23 cellular contexts compared by ENCODE assay signal in the genomic region with DNA sequence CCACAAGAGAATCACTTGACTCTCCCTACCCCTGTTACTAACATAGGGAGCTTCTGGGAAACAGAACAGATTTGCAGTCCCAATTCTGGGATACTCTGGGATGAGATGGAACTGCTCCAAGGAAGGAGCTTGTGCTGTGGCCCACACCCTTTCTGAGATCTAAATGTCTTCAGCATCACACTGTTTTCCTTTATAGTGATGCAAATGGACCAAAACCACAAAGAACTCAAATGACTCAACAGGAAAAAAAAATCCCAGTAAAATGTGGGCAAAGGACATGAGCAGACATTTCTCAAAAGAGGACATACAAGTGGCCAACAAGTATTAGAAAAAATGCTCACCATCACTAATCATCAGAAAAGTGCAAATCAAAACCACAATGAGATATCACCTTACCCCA.
DNase-seq lines count a peak whose midpoint lies in the region; ATAC-seq, FAIRE-seq and TF ChIP-seq lines count a peak whose summit lies in the region.
"Had no signal": no experiment of that assay in that cellular context is flagged by ENCODE, and none has a peak within 500 bp of the region (broad histone marks: within the 10 kb centered on the region; RNA-seq: fewer than 3 reads in every experiment).

No MANE protein-coding gene starts in this region.

- BruUV-seq in MCF 10A (replicated peaks; lab: Mats Ljungman, UMichigan), result no TSS peak

- H3K9me3 ChIP-seq in breast epithelium, result peaks cover 0 to 8% of the 10 kb centered on the region in 2 donors
- H3K9me3 ChIP-seq: pancreas, SJSA1, upper lobe of left lung had no signal

- peak overlapping the region; percentile 31 for H3K27ac Mint-ChIP-seq in MCF 10A (ENCODE audit: low read depth, unreplicated experiment)
- H3K27ac Mint-ChIP-seq: activated CD4-positive, alpha-beta memory T cell treated with anti-CD3 and anti-CD28 coated beads for 36 hours; activated T-cell treated with anti-CD3 and anti-CD28 coated beads, Interleukin-2, amount 50 U/mL, for 72 hours had no signal

- TF ChIP-seq POLR2A in breast epithelium (IDR thresholded peaks at IDR 0.05), result no peak

- no peaks in the 10 kb centered on the region for H3K9me3 Mint-ChIP-seq in MCF 10A (ENCODE audit: unreplicated experiment)

- ATAC-seq in HG02678 (IDR thresholded peaks at IDR 0.05; ENCODE audit: unreplicated experiment), result no peak
- ATAC-seq: activated T-cell treated with anti-CD3 and anti-CD28 coated beads, Interleukin-2, amount 50 U/mL, for 72 hours; left lobe of liver; pancreas had no signal

- H3K4me3 ChIP-seq in breast epithelium (no peak overlapping the region), fibroblast of the aortic adventitia (ENCODE audit: low read depth, low read length) (no peak overlapping the region)
- H3K4me3 ChIP-seq: pancreas, SJSA1, upper lobe of left lung had no signal

- no peaks in the 10 kb centered on the region for H3K4me1 ChIP-seq in breast epithelium
- H3K4me1 ChIP-seq: pancreas, SJSA1, upper lobe of left lung had no signal

- H3K27me3 Mint-ChIP-seq in MCF 10A (ENCODE audit: insufficient read depth, unreplicated experiment), result no peaks in the 10 kb centered on the region
- H3K27me3 Mint-ChIP-seq: activated CD4-positive, alpha-beta memory T cell treated with anti-CD3 and anti-CD28 coated beads for 36 hours; activated naive CD8-positive, alpha-beta T cell treated with anti-CD3 and anti-CD28 coated beads, Interleukin-2, amount 10 ng/mL, durations not matched to agents 7 days and 5 days; CD4-positive, alpha-beta memory T cell had no signal

- H3K36me3 Mint-ChIP-seq in MCF 10A (ENCODE audit: insufficient read depth, unreplicated experiment), result no peaks in the 10 kb centered on the region
- H3K36me3 Mint-ChIP-seq: activated CD4-positive, alpha-beta memory T cell treated with anti-CD3 and anti-CD28 coated beads for 36 hours had no signal

- H3K27me3 ChIP-seq in breast epithelium, result no peaks in the 10 kb centered on the region
- H3K27me3 ChIP-seq: pancreas, SJSA1, upper lobe of left lung had no signal

- POLR2A ChIA-PET in MCF 10A (lab: Yijun Ruan, JAX), result no interaction called here

- no peak overlapping the region for H3K27ac ChIP-seq in breast epithelium
- H3K27ac ChIP-seq: KMS-11, pancreas, SJSA1, upper lobe of left lung had no signal

- H3K36me3 ChIP-seq in breast epithelium, result no peaks in the 10 kb centered on the region
- H3K36me3 ChIP-seq: pancreas, SJSA1, upper lobe of left lung had no signal

- intact Hi-C loops in MCF 10A (cut with micrococcal nuclease) (no loop called here), breast epithelium (cut with DNase I; ENCODE audit: low total_unique reads) (no loop called here)

- no peak for TF ChIP-seq CTCF in MCF 10A (IDR thresholded peaks at IDR 0.05; ENCODE audit: unreplicated experiment)
- TF ChIP-seq CTCF in breast epithelium (IDR thresholded peaks at IDR 0.05), result no peak
- TF ChIP-seq CTCF in fibroblast of the aortic adventitia (IDR thresholded peaks at IDR 0.05; ENCODE audit: insufficient read depth, low read length), result no peak

- DNase-seq in MCF 10A (ENCODE audit: unreplicated experiment), result peak; percentile 53
- no peak for DNase-seq in breast epithelium (ENCODE audit: low spot score in 2 of 2)
- DNase-seq in amniotic stem cell (lab: John Stamatoyannopoulos, UW), result peak; percentile 23
- DNase-seq in fibroblast of the aortic adventitia (ENCODE audit: low read depth), result peak; percentile 52
- peak; percentile 24 for DNase-seq in urothelium cell line (ENCODE audit: low spot score)
- DNase-seq in amygdala (lab: John Stamatoyannopoulos, UW), result no peak
- no peak for DNase-seq in NCI-H748 (lab: John Stamatoyannopoulos, UW; ENCODE audit: unreplicated experiment)
- DNase-seq: 8988T; activated CD4-positive, alpha-beta memory T cell treated with anti-CD3 and anti-CD28 coated beads for 36 hours; activated naive CD8-positive, alpha-beta T cell treated with anti-CD3 and anti-CD28 coated beads, Interleukin-2, amount 10 ng/mL, durations not matched to agents 7 days and 5 days; activated T-cell treated with anti-CD3 and anti-CD28 coated beads, Interleukin-2, amount 50 U/mL, for 72 hours; CD4-positive, alpha-beta memory T cell; NCI-H1417 treated with DMSO at 0.1 percent for 48 hours; NCI-H2227 treated with DMSO at 0.1 percent for 48 hours; pancreas; stimulated activated naive CD4-positive, alpha-beta T cell treated with Interleukin-2 at 50 U/mL for 16 hours; upper lobe of left lung had no signal

- FAIRE-seq in urothelium cell line (lab: Jason Lieb, UNC), result no peak
- FAIRE-seq: colon, GM12892, pancreas had no signal

- peaks cover 10% of the 10 kb centered on the region for H3K4me1 Mint-ChIP-seq in MCF 10A (ENCODE audit: insufficient read depth, unreplicated experiment)
- H3K4me1 Mint-ChIP-seq: CD4-positive, alpha-beta memory T cell had no signal

- H3K4me3 Mint-ChIP-seq in MCF 10A (ENCODE audit: unreplicated experiment), result no peak overlapping the region
- H3K4me3 Mint-ChIP-seq: activated CD4-positive, alpha-beta memory T cell treated with anti-CD3 and anti-CD28 coated beads for 36 hours; activated naive CD8-positive, alpha-beta T cell treated with anti-CD3 and anti-CD28 coated beads, Interleukin-2, amount 10 ng/mL, durations not matched to agents 7 days and 5 days; activated T-cell treated with anti-CD3 and anti-CD28 coated beads, Interleukin-2, amount 50 U/mL, for 72 hours; CD4-positive, alpha-beta memory T cell had no signal

- CTCF ChIA-PET in MCF 10A (lab: Yijun Ruan, JAX), result no interaction called here

Comparison
In these comparisons a context has a peak if more than half of its experiments do, and no peak if none do; other contexts are left out.
1. DNase-seq: peak in MCF 10A (single experiment), amniotic stem cell (single experiment), fibroblast of the aortic adventitia (single experiment) and urothelium cell line (single experiment); none in breast epithelium (0 of 2), amygdala (0 of 56) and NCI-H748 (single experiment).